Comparison of ENCODE assay signal across 8 cellular contexts in genomic region chr21:43645987-43646386, GRCh38. TPM values are rescaled to one million over a fixed set of nuclear protein-coding genes. Genes with fewer than 3 reads are reported as not detected.
A peak's percentile ranks its signal among the peaks of the same experiment; 100 is the strongest.
DNase-seq lines count a peak whose midpoint lies in the region; ATAC-seq, FAIRE-seq and TF ChIP-seq lines count a peak whose summit lies in the region.

No MANE protein-coding gene starts in this region.

- no peak for FAIRE-seq in frontal cortex (lab: Jason Lieb, UNC)

- no TSS peak for BruUV-seq in Panc1 (replicated peaks; lab: Mats Ljungman, UMichigan)

- no peak for DNase-seq in Panc1 (ENCODE audit: low read depth, low spot score)
- DNase-seq in foreskin keratinocyte, result no peak
- DNase-seq in frontal cortex (ENCODE audit: low spot score in 2 of 2), result no peak
- no peak for DNase-seq in NCI-H1092 treated with DMSO at 0.1 percent for 48 hours (lab: John Stamatoyannopoulos, UW)
- no peak for DNase-seq in NCI-H1105 treated with DMSO at 0.1 percent for 48 hours (lab: John Stamatoyannopoulos, UW)
- DNase-seq in GM19238 (ENCODE audit: insufficient read length, low spot score), result no peak

- peak overlapping the region; percentile 67 for H3K4me2 ChIP-seq in skeletal muscle satellite cell (ENCODE audit: low read length)

- no peaks in the 10 kb centered on the region for H3K9me3 ChIP-seq in HEK293 (ENCODE audit: control insufficient read depth, insufficient read depth, low read depth, low read length)
- no peaks in the 10 kb centered on the region for H3K9me3 ChIP-seq in Panc1 (ENCODE audit: control insufficient read depth, insufficient read depth, low read depth, low read length)
- no peaks in the 10 kb centered on the region for H3K9me3 ChIP-seq in skeletal muscle satellite cell (replicated peaks; ENCODE audit: low read length)

- H3K27ac ChIP-seq in HEK293 (ENCODE audit: extremely low read depth, low read depth, low read length) (no peak overlapping the region), Panc1 (ENCODE audit: low read length) (peak overlapping the region; percentile 65), foreskin keratinocyte (peak overlapping the region; percentile 67)

- in situ Hi-C loops in Panc1 (cut with HindIII; ENCODE audit: low pct_unique_long_range_greater_than_20kb, low sequenced_read_pairs), result no loop called here

- H3K4me3 ChIP-seq in HEK293 (ENCODE audit: low read depth, low read length) (no peak overlapping the region), Panc1 (ENCODE audit: low read depth in 2 of 2, low read length in 2 of 2) (peak overlapping the region in 1 of 2 experiments; percentile 14; a peak in 1 of 4 replicates), skeletal muscle satellite cell (ENCODE audit: low read length) (no peak overlapping the region)

- H3K36me3 ChIP-seq in HEK293 (ENCODE audit: control insufficient read depth in 2 of 2, insufficient read depth in 1 of 2, low read length in 2 of 2), result no peaks in the 10 kb centered on the region
- H3K36me3 ChIP-seq in Panc1 (ENCODE audit: control insufficient read depth, insufficient read depth, low read length), result no peaks in the 10 kb centered on the region
- H3K36me3 ChIP-seq in skeletal muscle satellite cell (ENCODE audit: insufficient read depth, low read length), result no peaks in the 10 kb centered on the region

- ATAC-seq in Panc1 (no peak), foreskin keratinocyte (no peak)

- peak overlapping the region; percentile 81 for H3K9ac ChIP-seq in skeletal muscle satellite cell (ENCODE audit: low read depth, low read length)

- CTCF ChIA-PET in HEK293 (lab: Yijun Ruan, JAX), result interaction anchor here (0.5 to 2.5 kb wide), 22 partner anchors 10 to 1648 kb away, joined by 3 to 15 read pairs (median 4); no protein-coding TSS in a partner anchor
- CTCF ChIA-PET in Panc1 (lab: Charles Lee), result interaction anchor here (0.6 to 0.7 kb wide), 3 partner anchors 12 to 672 kb away, joined by 3 to 7 read pairs (median 5); no protein-coding TSS in a partner anchor

- TF ChIP-seq CTCF in HEK293 (tag by site-specific recombination; IDR thresholded peaks at IDR 0.05) (no peak), Panc1 (IDR thresholded peaks at IDR 0.05) (no peak), foreskin keratinocyte (conservative IDR thresholded peaks at IDR 0.05) (no peak)

- H3K27me3 ChIP-seq in Panc1 (ENCODE audit: control insufficient read depth, insufficient read depth, low read length) (no peaks in the 10 kb centered on the region), foreskin keratinocyte (no peaks in the 10 kb centered on the region), skeletal muscle satellite cell (ENCODE audit: control insufficient read depth, insufficient read depth, low read length) (no peaks in the 10 kb centered on the region)

- H3K4me1 ChIP-seq in HEK293 (ENCODE audit: control insufficient read depth, insufficient read depth, low read length) (peaks cover 7% of the 10 kb centered on the region; the same call in 1 of the 2 replicates), Panc1 (ENCODE audit: control insufficient read depth, insufficient read depth, low read length) (peaks cover 11% of the 10 kb centered on the region; the same call in 1 of the 2 replicates), foreskin keratinocyte (peaks cover 20% of the 10 kb centered on the region), skeletal muscle satellite cell (ENCODE audit: control insufficient read depth, insufficient read depth, low read length) (peaks cover 26% of the 10 kb centered on the region)

- POLR2A ChIA-PET in HEK293 (lab: Yijun Ruan, JAX), result interaction anchor here (0.8 kb wide), 1 partner anchor 13 kb away, joined by 3 read pairs; the partner anchor contains the start of genes HSF2BP and RRP1B
- POLR2A ChIA-PET in Panc1 (lab: Charles Lee), result interaction anchor here (0.7 kb wide), 1 partner anchor 331 kb away, joined by 12 read pairs; no protein-coding TSS in a partner anchor

- intact Hi-C loops in Panc1 (cut with micrococcal nuclease; ENCODE audit: unreplicated experiment), result loop anchor here (5.0 kb wide), 1 partner anchor 34 kb away; no protein-coding TSS in a partner anchor

TF ChIP-seq in HEK293, 187 proteins besides CTCF, POLR2A, EP300 and RAD21:
- TF ChIP-seq ZNF639 (tag by site-specific recombination; IDR thresholded peaks at IDR 0.05) (no peak), PRDM4 (tag by site-specific recombination; IDR thresholded peaks at IDR 0.05) (0 out of 2 replicates have a peak, but pooled peaks have one; percentile 41), ZSCAN5A (tag by site-specific recombination; IDR thresholded peaks at IDR 0.05) (0 out of 2 replicates have a peak, but pooled peaks have one; percentile 24), ZNF362 (tag by site-specific recombination; IDR thresholded peaks at IDR 0.05) (peak; percentile 53; the same call in 1 of the 2 replicates), ZNF623 (tag by site-specific recombination; IDR thresholded peaks at IDR 0.05) (no peak)

RNA-seq across cellular contexts. Expression of gene HSF2BP, which starts 13.3 kb away (rescaled TPM):
- 4.2 TPM for total RNA-seq in Panc1 (2021; ENCODE audit: unreplicated experiment)
- polyA plus RNA-seq in Panc1 (2012; ENCODE audit: insufficient read length), result 3.5 TPM
- total RNA-seq in foreskin keratinocyte, result 2.1 and 4.1 TPM in 2 replicates
- polyA plus RNA-seq in foreskin keratinocyte, result 3.4 and 4.2 TPM in 2 replicates
- total RNA-seq in skeletal muscle satellite cell (2012; rRNA removed), result 0.87 and 1.5 TPM in 2 replicates
- 2.0 TPM for total RNA-seq in frontal cortex

RNA-seq across cellular contexts. Expression of gene RRP1B, which starts 13.4 kb away (rescaled TPM):
- total RNA-seq in Panc1 (2021; ENCODE audit: unreplicated experiment), result 30.7 TPM
- 13.6 TPM for polyA plus RNA-seq in Panc1 (2012; ENCODE audit: insufficient read length)
- total RNA-seq in foreskin keratinocyte, result 42.0 and 42.2 TPM in 2 replicates
- 14.5 and 16.1 TPM in 2 replicates for polyA plus RNA-seq in foreskin keratinocyte
- 28.0 and 32.7 TPM in 2 replicates for total RNA-seq in skeletal muscle satellite cell (2012; rRNA removed)
- total RNA-seq in frontal cortex, result 21.6 TPM
